1 cellular context compared by ENCODE assay signal in genomic region chr1:224183591-224184312, GRCh38.
TF ChIP-seq lines count a peak whose summit lies in the region.

No MANE protein-coding gene starts in this region.

TF ChIP-seq in IMR-90, 13 proteins besides CTCF, POLR2A, EP300 and RAD21 (continued from another document):
- TF ChIP-seq NFE2L2 (IDR thresholded peaks at IDR 0.05; ENCODE audit: low read depth, low read length) (no peak), RFX5 (IDR thresholded peaks at IDR 0.05; ENCODE audit: low read depth, low read length) (no peak), FOS (IDR thresholded peaks at IDR 0.05; ENCODE audit: low read depth, low read length) (no peak), MAFK (IDR thresholded peaks at IDR 0.05; ENCODE audit: low read depth, low read length) (no peak), CEBPB (IDR thresholded peaks at IDR 0.05; ENCODE audit: low read depth, low read length) (peak; percentile 5; the same call in 1 of the 2 replicates)
